ENCODE assay signal across 2 cellular contexts in the genomic region with DNA sequence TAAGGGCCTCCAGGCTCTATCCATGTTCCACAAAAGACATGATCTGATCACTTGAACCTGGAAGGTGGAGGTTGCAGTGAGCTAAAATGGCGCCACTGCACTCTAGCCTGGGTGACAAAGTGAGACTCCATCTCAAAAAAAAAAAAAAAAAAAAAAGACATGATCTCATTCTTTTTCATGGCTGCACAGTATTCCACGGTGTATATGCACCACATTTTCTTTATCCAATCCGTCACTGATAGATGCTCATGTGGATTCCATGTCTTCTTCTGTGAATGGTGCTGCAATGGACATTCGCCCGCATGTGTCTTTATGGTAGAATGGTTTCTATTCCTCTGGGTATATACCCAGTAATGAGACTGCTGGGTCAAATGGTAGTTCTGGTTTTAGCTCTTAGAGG.
TF ChIP-seq lines count a peak whose summit lies in the region.

No MANE protein-coding gene starts in this region.

TF ChIP-seq in GM23338, 12 proteins besides CTCF, POLR2A, EP300 and RAD21 (continued from another document):
- TF ChIP-seq EZH2phosphoT487 (IDR thresholded peaks at IDR 0.05; ENCODE audit: unreplicated experiment), result no peak
- TF ChIP-seq, protein P1, sequence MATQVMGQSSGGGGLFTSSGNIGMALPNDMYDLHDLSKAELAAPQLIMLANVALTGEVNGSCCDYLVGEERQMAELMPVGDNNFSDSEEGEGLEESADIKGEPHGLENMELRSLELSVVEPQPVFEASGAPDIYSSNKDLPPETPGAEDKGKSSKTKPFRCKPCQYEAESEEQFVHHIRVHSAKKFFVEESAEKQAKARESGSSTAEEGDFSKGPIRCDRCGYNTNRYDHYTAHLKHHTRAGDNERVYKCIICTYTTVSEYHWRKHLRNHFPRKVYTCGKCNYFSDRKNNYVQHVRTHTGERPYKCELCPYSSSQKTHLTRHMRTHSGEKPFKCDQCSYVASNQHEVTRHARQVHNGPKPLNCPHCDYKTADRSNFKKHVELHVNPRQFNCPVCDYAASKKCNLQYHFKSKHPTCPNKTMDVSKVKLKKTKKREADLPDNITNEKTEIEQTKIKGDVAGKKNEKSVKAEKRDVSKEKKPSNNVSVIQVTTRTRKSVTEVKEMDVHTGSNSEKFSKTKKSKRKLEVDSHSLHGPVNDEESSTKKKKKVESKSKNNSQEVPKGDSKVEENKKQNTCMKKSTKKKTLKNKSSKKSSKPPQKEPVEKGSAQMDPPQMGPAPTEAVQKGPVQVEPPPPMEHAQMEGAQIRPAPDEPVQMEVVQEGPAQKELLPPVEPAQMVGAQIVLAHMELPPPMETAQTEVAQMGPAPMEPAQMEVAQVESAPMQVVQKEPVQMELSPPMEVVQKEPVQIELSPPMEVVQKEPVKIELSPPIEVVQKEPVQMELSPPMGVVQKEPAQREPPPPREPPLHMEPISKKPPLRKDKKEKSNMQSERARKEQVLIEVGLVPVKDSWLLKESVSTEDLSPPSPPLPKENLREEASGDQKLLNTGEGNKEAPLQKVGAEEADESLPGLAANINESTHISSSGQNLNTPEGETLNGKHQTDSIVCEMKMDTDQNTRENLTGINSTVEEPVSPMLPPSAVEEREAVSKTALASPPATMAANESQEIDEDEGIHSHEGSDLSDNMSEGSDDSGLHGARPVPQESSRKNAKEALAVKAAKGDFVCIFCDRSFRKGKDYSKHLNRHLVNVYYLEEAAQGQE (IDR thresholded peaks at IDR 0.05; ENCODE audit: unreplicated experiment), result no peak
- no peak for TF ChIP-seq POLR2AphosphoS5 (IDR thresholded peaks at IDR 0.05; ENCODE audit: low read depth)
- no peak for TF ChIP-seq NANOG (IDR thresholded peaks at IDR 0.05; ENCODE audit: borderline replicate concordance)
- no peak for TF ChIP-seq JUNB (IDR thresholded peaks at IDR 0.05; ENCODE audit: unreplicated experiment)
- TF ChIP-seq EZH2 (IDR thresholded peaks at IDR 0.05; ENCODE audit: low read depth, unreplicated experiment), result no peak
- TF ChIP-seq, protein P2, sequence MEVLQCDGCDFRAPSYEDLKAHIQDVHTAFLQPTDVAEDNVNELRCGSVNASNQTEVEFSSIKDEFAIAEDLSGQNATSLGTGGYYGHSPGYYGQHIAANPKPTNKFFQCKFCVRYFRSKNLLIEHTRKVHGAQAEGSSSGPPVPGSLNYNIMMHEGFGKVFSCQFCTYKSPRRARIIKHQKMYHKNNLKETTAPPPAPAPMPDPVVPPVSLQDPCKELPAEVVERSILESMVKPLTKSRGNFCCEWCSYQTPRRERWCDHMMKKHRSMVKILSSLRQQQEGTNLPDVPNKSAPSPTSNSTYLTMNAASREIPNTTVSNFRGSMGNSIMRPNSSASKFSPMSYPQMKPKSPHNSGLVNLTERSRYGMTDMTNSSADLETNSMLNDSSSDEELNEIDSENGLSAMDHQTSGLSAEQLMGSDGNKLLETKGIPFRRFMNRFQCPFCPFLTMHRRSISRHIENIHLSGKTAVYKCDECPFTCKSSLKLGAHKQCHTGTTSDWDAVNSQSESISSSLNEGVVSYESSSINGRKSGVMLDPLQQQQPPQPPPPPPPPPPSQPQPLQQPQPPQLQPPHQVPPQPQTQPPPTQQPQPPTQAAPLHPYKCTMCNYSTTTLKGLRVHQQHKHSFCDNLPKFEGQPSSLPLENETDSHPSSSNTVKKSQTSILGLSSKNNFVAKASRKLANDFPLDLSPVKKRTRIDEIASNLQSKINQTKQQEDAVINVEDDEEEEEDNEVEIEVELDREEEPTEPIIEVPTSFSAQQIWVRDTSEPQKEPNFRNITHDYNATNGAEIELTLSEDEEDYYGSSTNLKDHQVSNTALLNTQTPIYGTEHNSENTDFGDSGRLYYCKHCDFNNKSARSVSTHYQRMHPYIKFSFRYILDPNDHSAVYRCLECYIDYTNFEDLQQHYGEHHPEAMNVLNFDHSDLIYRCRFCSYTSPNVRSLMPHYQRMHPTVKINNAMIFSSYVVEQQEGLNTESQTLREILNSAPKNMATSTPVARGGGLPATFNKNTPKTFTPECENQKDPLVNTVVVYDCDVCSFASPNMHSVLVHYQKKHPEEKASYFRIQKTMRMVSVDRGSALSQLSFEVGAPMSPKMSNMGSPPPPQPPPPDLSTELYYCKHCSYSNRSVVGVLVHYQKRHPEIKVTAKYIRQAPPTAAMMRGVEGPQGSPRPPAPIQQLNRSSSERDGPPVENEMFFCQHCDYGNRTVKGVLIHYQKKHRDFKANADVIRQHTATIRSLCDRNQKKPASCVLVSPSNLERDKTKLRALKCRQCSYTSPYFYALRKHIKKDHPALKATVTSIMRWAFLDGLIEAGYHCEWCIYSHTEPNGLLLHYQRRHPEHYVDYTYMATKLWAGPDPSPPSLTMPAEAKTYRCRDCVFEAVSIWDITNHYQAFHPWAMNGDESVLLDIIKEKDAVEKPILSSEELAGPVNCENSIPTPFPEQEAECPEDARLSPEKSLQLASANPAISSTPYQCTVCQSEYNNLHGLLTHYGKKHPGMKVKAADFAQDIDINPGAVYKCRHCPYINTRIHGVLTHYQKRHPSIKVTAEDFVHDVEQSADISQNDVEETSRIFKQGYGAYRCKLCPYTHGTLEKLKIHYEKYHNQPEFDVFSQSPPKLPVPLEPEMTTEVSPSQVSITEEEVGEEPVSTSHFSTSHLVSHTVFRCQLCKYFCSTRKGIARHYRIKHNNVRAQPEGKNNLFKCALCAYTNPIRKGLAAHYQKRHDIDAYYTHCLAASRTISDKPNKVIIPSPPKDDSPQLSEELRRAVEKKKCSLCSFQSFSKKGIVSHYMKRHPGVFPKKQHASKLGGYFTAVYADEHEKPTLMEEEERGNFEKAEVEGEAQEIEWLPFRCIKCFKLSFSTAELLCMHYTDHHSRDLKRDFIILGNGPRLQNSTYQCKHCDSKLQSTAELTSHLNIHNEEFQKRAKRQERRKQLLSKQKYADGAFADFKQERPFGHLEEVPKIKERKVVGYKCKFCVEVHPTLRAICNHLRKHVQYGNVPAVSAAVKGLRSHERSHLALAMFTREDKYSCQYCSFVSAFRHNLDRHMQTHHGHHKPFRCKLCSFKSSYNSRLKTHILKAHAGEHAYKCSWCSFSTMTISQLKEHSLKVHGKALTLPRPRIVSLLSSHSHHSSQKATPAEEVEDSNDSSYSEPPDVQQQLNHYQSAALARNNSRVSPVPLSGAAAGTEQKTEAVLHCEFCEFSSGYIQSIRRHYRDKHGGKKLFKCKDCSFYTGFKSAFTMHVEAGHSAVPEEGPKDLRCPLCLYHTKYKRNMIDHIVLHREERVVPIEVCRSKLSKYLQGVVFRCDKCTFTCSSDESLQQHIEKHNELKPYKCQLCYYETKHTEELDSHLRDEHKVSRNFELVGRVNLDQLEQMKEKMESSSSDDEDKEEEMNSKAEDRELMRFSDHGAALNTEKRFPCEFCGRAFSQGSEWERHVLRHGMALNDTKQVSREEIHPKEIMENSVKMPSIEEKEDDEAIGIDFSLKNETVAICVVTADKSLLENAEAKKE (CRISPR knock-in tag; IDR thresholded peaks at IDR 0.05), result no peak
- TF ChIP-seq, protein P3, sequence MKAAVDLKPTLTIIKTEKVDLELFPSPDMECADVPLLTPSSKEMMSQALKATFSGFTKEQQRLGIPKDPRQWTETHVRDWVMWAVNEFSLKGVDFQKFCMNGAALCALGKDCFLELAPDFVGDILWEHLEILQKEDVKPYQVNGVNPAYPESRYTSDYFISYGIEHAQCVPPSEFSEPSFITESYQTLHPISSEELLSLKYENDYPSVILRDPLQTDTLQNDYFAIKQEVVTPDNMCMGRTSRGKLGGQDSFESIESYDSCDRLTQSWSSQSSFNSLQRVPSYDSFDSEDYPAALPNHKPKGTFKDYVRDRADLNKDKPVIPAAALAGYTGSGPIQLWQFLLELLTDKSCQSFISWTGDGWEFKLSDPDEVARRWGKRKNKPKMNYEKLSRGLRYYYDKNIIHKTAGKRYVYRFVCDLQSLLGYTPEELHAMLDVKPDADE (IDR thresholded peaks at IDR 0.05), result no peak
- no peak for TF ChIP-seq ZNF331 (CRISPR knock-in tag; IDR thresholded peaks at IDR 0.05; ENCODE audit: low read depth)
- no peak for TF ChIP-seq STAT1 (IDR thresholded peaks at IDR 0.05; ENCODE audit: unreplicated experiment)

TF ChIP-seq in GM12878, 131 proteins besides CTCF, POLR2A, EP300 and RAD21 (continued from another document):
- no peak for TF ChIP-seq CREB1 (IDR thresholded peaks at IDR 0.05; ENCODE audit: low read depth)
